In genomic region chr6:33768644-33769120, GRCh38 we compare ENCODE assay signal across 1 cellular context.
TF ChIP-seq lines count a peak whose summit lies in the region.

No MANE protein-coding gene starts in this region.

TF ChIP-seq in HepG2, 621 proteins besides CTCF, POLR2A, EP300 and RAD21 (continues in another document):
- TF ChIP-seq ZNF263 (CRISPR knock-in tag; IDR thresholded peaks at IDR 0.05) (0 out of 2 replicates have a peak, but pooled peaks have one; percentile 25), ZFP36 (IDR thresholded peaks at IDR 0.05; ENCODE audit: borderline replicate concordance, low read depth, low read length, partially characterized antibody) (peak; percentile 39), ZFAT (CRISPR knock-in tag; conservative IDR thresholded peaks at IDR 0.05) (no peak), KDM2A (CRISPR knock-in tag; IDR thresholded peaks at IDR 0.05; ENCODE audit: borderline replicate concordance, low read depth) (peak; percentile 38; the same call in 1 of the 2 replicates), PHF8 (CRISPR knock-in tag; IDR thresholded peaks at IDR 0.05) (no peak), ZKSCAN1 (IDR thresholded peaks at IDR 0.05; ENCODE audit: low read length) (no peak), BCL3 (CRISPR knock-in tag; IDR thresholded peaks at IDR 0.05) (0 out of 2 replicates have a peak, but pooled peaks have one; percentile 56), KDM1A (CRISPR knock-in tag; IDR thresholded peaks at IDR 0.05) (no peak), IRF2 (CRISPR knock-in tag; IDR thresholded peaks at IDR 0.05) (0 out of 2 replicates have a peak, but pooled peaks have one; percentile 48), ZNF784 (CRISPR knock-in tag; IDR thresholded peaks at IDR 0.05; ENCODE audit: borderline replicate concordance) (no peak), MYC (CRISPR knock-in tag; IDR thresholded peaks at IDR 0.05; ENCODE audit: borderline replicate concordance) (0 out of 2 replicates have a peak, but pooled peaks have one; percentile 40), HNF1B (CRISPR knock-in tag; IDR thresholded peaks at IDR 0.05) (0 out of 2 replicates have a peak, but pooled peaks have one; percentile 36), TEAD3 (CRISPR knock-in tag; optimal IDR thresholded peaks at IDR 0.05; ENCODE audit: borderline replicate concordance) (peak; percentile 25), ZSCAN21 (CRISPR knock-in tag; IDR thresholded peaks at IDR 0.05; ENCODE audit: borderline replicate concordance) (no peak), ZNF225 (CRISPR knock-in tag; IDR thresholded peaks at IDR 0.05) (no peak), FOSL2 (CRISPR knock-in tag; IDR thresholded peaks at IDR 0.05) (peak; percentile 37; the same call in 1 of the 2 replicates), ZNF121 (CRISPR knock-in tag; IDR thresholded peaks at IDR 0.05) (peak; percentile 50; the same call in 1 of the 2 replicates), STAG1 (CRISPR knock-in tag; IDR thresholded peaks at IDR 0.05) (peak; percentile 82), SP5 (CRISPR knock-in tag; IDR thresholded peaks at IDR 0.05; ENCODE audit: borderline replicate concordance, low read depth) (no peak), THRA (CRISPR knock-in tag; IDR thresholded peaks at IDR 0.05; ENCODE audit: borderline replicate concordance) (0 out of 2 replicates have a peak, but pooled peaks have one; percentile 9), GZF1 (CRISPR knock-in tag; IDR thresholded peaks at IDR 0.05) (0 out of 2 replicates have a peak, but pooled peaks have one; percentile 17), ZNF766 (CRISPR knock-in tag; IDR thresholded peaks at IDR 0.05; ENCODE audit: borderline replicate concordance) (no peak), FOXP1 (IDR thresholded peaks at IDR 0.05) (no peak), FOXP1 (CRISPR knock-in tag; IDR thresholded peaks at IDR 0.05) (0 out of 2 replicates have a peak, but pooled peaks have one; percentile 13), PATZ1 (CRISPR knock-in tag; IDR thresholded peaks at IDR 0.05) (peak; percentile 41; the same call in 1 of the 2 replicates), CBX5 (CRISPR knock-in tag; IDR thresholded peaks at IDR 0.05; ENCODE audit: borderline replicate concordance) (peak; percentile 45; the same call in 1 of the 2 replicates), ZNF547 (CRISPR knock-in tag; IDR thresholded peaks at IDR 0.05) (0 out of 2 replicates have a peak, but pooled peaks have one; percentile 36), ZNF770 (CRISPR knock-in tag; IDR thresholded peaks at IDR 0.05) (peak; percentile 57; the same call in 1 of the 2 replicates), PITX1 (CRISPR knock-in tag; IDR thresholded peaks at IDR 0.05) (0 out of 2 replicates have a peak, but pooled peaks have one; percentile 12), THAP9 (CRISPR knock-in tag; IDR thresholded peaks at IDR 0.05; ENCODE audit: borderline replicate concordance) (0 out of 2 replicates have a peak, but pooled peaks have one; percentile 14), MAZ (IDR thresholded peaks at IDR 0.05; ENCODE audit: borderline replicate concordance, low read depth, low read length) (peak; percentile 58; the same call in 1 of the 2 replicates), MAZ (CRISPR knock-in tag; IDR thresholded peaks at IDR 0.05; ENCODE audit: low read depth) (no peak), SUZ12 (IDR thresholded peaks at IDR 0.05; ENCODE audit: low read depth, low read length) (0 out of 2 replicates have a peak, but pooled peaks have one; percentile 15), SALL1 (CRISPR knock-in tag; IDR thresholded peaks at IDR 0.05) (peak; percentile 31; the same call in 1 of the 2 replicates), U2AF2 (IDR thresholded peaks at IDR 0.05; ENCODE audit: low read depth, low read length) (no peak), XRCC5 (optimal IDR thresholded peaks at IDR 0.05; ENCODE audit: low read length) (peak; percentile 90), KDM3A (CRISPR knock-in tag; IDR thresholded peaks at IDR 0.05; ENCODE audit: low read depth) (0 out of 2 replicates have a peak, but pooled peaks have one; percentile 48), SMC3 (IDR thresholded peaks at IDR 0.05; ENCODE audit: low read length) (peak; percentile 73), FOXO1 (CRISPR knock-in tag; IDR thresholded peaks at IDR 0.05) (0 out of 2 replicates have a peak, but pooled peaks have one; percentile 12), ZBED4 (CRISPR knock-in tag; IDR thresholded peaks at IDR 0.05; ENCODE audit: borderline replicate concordance) (0 out of 2 replicates have a peak, but pooled peaks have one; percentile 18), DRAP1 (CRISPR knock-in tag; IDR thresholded peaks at IDR 0.05) (peak; percentile 25; the same call in 1 of the 2 replicates), HMGXB4 (CRISPR knock-in tag; IDR thresholded peaks at IDR 0.05; ENCODE audit: borderline replicate concordance in 1 of 2, low read depth in 1 of 2) (peak in 1 of 2 experiments; percentile 39; a peak in 1 of 4 replicates)
